In genomic region chr15:44426975-44427755, GRCh38 we compare ENCODE assay signal across 8 cellular contexts. TPM values are rescaled to one million over a fixed set of nuclear protein-coding genes. Genes with fewer than 3 reads are reported as not detected.
DNase-seq lines count a peak whose midpoint lies in the region; ATAC-seq and TF ChIP-seq lines count a peak whose summit lies in the region.

Gene CTDSPL2, plus strand, starts transcription at chr15:44427629. Its CDS starts 31,386 bp downstream, at chr15:44459015.

- no peaks in the 10 kb centered on the region for H3K27me3 ChIP-seq in SK-N-SH (ENCODE audit: insufficient read depth)
- no peaks in the 10 kb centered on the region for H3K27me3 ChIP-seq in suprapubic skin

- no peaks in the 10 kb centered on the region for H3K9me2 ChIP-seq in SK-N-SH

- peak within 1 kb of the TSS; percentile 98 for H2AFZ ChIP-seq in SK-N-SH (ENCODE audit: low read depth)

- peak within 1 kb of the TSS; percentile 99 for H3K27ac ChIP-seq in SK-N-SH (ENCODE audit: low read depth in 2 of 2, low read length in 1 of 2)
- H3K27ac ChIP-seq in suprapubic skin: peak within 1 kb of the TSS; percentile 95

- H3K4me3 ChIP-seq in SK-N-SH (ENCODE audit: low read depth in 2 of 2, low read length in 1 of 2) (peak within 1 kb of the TSS; percentile 76 to 86), suprapubic skin (peak within 1 kb of the TSS; percentile 91)

- TF ChIP-seq EP300 in SK-N-SH (IDR thresholded peaks at IDR 0.05; ENCODE audit: borderline replicate concordance in 1 of 2, low read depth in 1 of 2, low read length in 1 of 2) (peak in 1 of 2 experiments; percentile 36; a peak in 1 of 4 replicates), suprapubic skin (IDR thresholded peaks at IDR 0.05) (no peak)

- peak; percentile 88 for DNase-seq in GM10266 (ENCODE audit: extremely low spot score)
- DNase-seq in NCI-H1048 (lab: John Stamatoyannopoulos, UW): peak; percentile 95
- DNase-seq in SK-N-SH: peak; percentile 89
- peak; percentile 94 for DNase-seq in activated naive CD4-positive, alpha-beta T cell treated with anti-CD3 and anti-CD28 coated beads, Interleukin-2, amount 50 U/mL, for 16 hours
- peak; percentile 91 for DNase-seq in germinal center (ENCODE audit: low spot score)
- DNase-seq in nucleus accumbens (lab: John Stamatoyannopoulos, UW): peak; percentile 89 to 99 (median 97)
- DNase-seq in suprapubic skin (ENCODE audit: low spot score in 2 of 2): peak; percentile 98

- peak within 1 kb of the TSS; percentile 77 for H3K4me2 ChIP-seq in SK-N-SH

- H3K9me3 ChIP-seq in SK-N-SH (no peaks in the 10 kb centered on the region), suprapubic skin (no peaks in the 10 kb centered on the region)

- H3K36me3 ChIP-seq in SK-N-SH (replicated peaks in 1 of 2; ENCODE audit: control insufficient read depth in 1 of 2, insufficient read depth in 2 of 2, low read length in 1 of 2): peaks cover 0 to 3% of the 10 kb centered on the region in 2 experiments
- H3K36me3 ChIP-seq in suprapubic skin: no peaks in the 10 kb centered on the region

- 0% methylated on average over 32 of the region's 53 CpGs for WGBS in SK-N-SH (ENCODE audit: low lambda C conversion rate)
- under 1% methylated on average over 52 of the region's 53 CpGs for WGBS in suprapubic skin

- H4K20me1 ChIP-seq in SK-N-SH (ENCODE audit: insufficient read depth): peaks cover 29% of the 10 kb centered on the region

- peaks cover 13% of the 10 kb centered on the region for H3F3A ChIP-seq in SK-N-SH (replicated peaks; ENCODE audit: insufficient read depth)

- H3K4me1 ChIP-seq in SK-N-SH (ENCODE audit: control insufficient read depth in 1 of 2, insufficient read depth in 2 of 2, low read depth in 1 of 2, low read length in 1 of 2) (peaks cover 0 to 3% of the 10 kb centered on the region in 2 experiments; a peak in 2 of 4 replicates), suprapubic skin (peaks cover 32% of the 10 kb centered on the region)

- CTCF ChIA-PET in SK-N-SH (lab: Yijun Ruan, JAX): interaction anchor here (0.7 to 3.3 kb wide), 12 partner anchors 12 to 555 kb away, joined by 3 to 18 read pairs (median 3); partner anchors contain the start of gene GOLM2

- POLR2A ChIA-PET in SK-N-SH (lab: Yijun Ruan, JAX): interaction anchor here (0.6 to 2.2 kb wide), 10 partner anchors 8 to 681 kb away, joined by 3 to 10 read pairs (median 4); partner anchors contain the start of genes EIF3J, GOLM2 and PDIA3

- peak; percentile 34 for TF ChIP-seq CTCF in GM10266 (IDR thresholded peaks at IDR 0.05; ENCODE audit: control insufficient read depth, insufficient read depth, low read depth, missing control alignments)
- peak; percentile 37; the same call in 1 of the 2 replicates for TF ChIP-seq CTCF in SK-N-SH (IDR thresholded peaks at IDR 0.05)
- peak in 1 of 2 donors; percentile 42 for TF ChIP-seq CTCF in suprapubic skin (IDR thresholded peaks at IDR 0.05)

- ATAC-seq in HG02588 (IDR thresholded peaks at IDR 0.05; ENCODE audit: unreplicated experiment): peak; percentile 94

- peak within 1 kb of the TSS; percentile 98 for H3K9ac ChIP-seq in SK-N-SH

- peak in 1 of 2 donors; percentile 43 for TF ChIP-seq POLR2A in suprapubic skin (IDR thresholded peaks at IDR 0.05)

- no peak; the same call in 1 of the 2 replicates for TF ChIP-seq RAD21 in SK-N-SH (IDR thresholded peaks at IDR 0.05; ENCODE audit: low read length)

- H3K79me2 ChIP-seq in SK-N-SH (ENCODE audit: insufficient read depth): peaks cover 47% of the 10 kb centered on the region

TF ChIP-seq in SK-N-SH, 30 proteins besides CTCF, POLR2A, EP300 and RAD21:
- TF ChIP-seq MEF2A (IDR thresholded peaks at IDR 0.05; ENCODE audit: borderline replicate concordance, low read depth) (no peak), YY1 (IDR thresholded peaks at IDR 0.05; ENCODE audit: low read depth) (peak; percentile 88), PBX3 (IDR thresholded peaks at IDR 0.05) (no peak), SMC3 (IDR thresholded peaks at IDR 0.05; ENCODE audit: low read depth, low read length) (no peak), IRF3 (IDR thresholded peaks at IDR 0.05; ENCODE audit: low read depth, low read length) (no peak), REST (IDR thresholded peaks at IDR 0.05; ENCODE audit: low read depth, low read length) (no peak), NFIC (IDR thresholded peaks at IDR 0.05; ENCODE audit: borderline replicate concordance) (no peak; the same call in 1 of the 2 replicates), SIN3A (IDR thresholded peaks at IDR 0.05; ENCODE audit: borderline replicate concordance, low read depth, low read length) (peak; percentile 55; the same call in 1 of the 2 replicates), FOSL2 (IDR thresholded peaks at IDR 0.05; ENCODE audit: borderline replicate concordance, low read depth) (no peak), GABPA (IDR thresholded peaks at IDR 0.05; ENCODE audit: low read depth) (peak; percentile 53), TCF12 (IDR thresholded peaks at IDR 0.05) (peak; percentile 4; the same call in 1 of the 2 replicates), ELF1 (IDR thresholded peaks at IDR 0.05) (peak; percentile 45; the same call in 1 of the 2 replicates), FOXM1 (IDR thresholded peaks at IDR 0.05; ENCODE audit: low read depth) (0 out of 2 replicates have a peak, but pooled peaks have one; percentile 3), CHD2 (IDR thresholded peaks at IDR 0.05; ENCODE audit: low read length, partially characterized antibody) (peak; percentile 6), POLR2AphosphoS5 (IDR thresholded peaks at IDR 0.05; ENCODE audit: low read depth, low read length) (peak; percentile 73), RCOR1 (IDR thresholded peaks at IDR 0.05; ENCODE audit: low read length) (peak; percentile 46; the same call in 1 of the 2 replicates), NRF1 (IDR thresholded peaks at IDR 0.05; ENCODE audit: low read depth, low read length) (peak; percentile 77), MXI1 (IDR thresholded peaks at IDR 0.05; ENCODE audit: low read depth, low read length) (peak; percentile 60), MAX (IDR thresholded peaks at IDR 0.05; ENCODE audit: low read depth) (peak; percentile 73), RFX5 (IDR thresholded peaks at IDR 0.05; ENCODE audit: low read length) (no peak), TAF1 (IDR thresholded peaks at IDR 0.05; ENCODE audit: borderline replicate concordance, low read depth, low read length) (peak; percentile 87), TEAD4 (IDR thresholded peaks at IDR 0.05; ENCODE audit: borderline replicate concordance, insufficient read depth) (0 out of 2 replicates have a peak, but pooled peaks have one; percentile 12)
TF ChIP-seq in SK-N-SH: peak in this region for 14.

RNA-seq across cellular contexts. Expression of gene CTDSPL2, which starts in this region (rescaled TPM):
- polyA plus RNA-seq in SK-N-SH (2012; rRNA removed): 9.0 and 13.7 TPM in 2 replicates
- 13.3 and 16.8 TPM in 2 replicates for polyA plus RNA-seq in SK-N-SH (2012; cell fraction: cytosol; rRNA removed)
- 6.3 and 10.5 TPM in 2 replicates for polyA plus RNA-seq in SK-N-SH (2012; cell fraction: nucleus; rRNA removed)
- total RNA-seq in suprapubic skin: 10 to 100 TPM; 40.0 to 75.4 (median 50.0) TPM

Comparison
In these comparisons a context has a peak if more than half of its experiments do, and no peak if none do; other contexts are left out.
1. Peak in every context shown above with its lines: DNase-seq, ATAC-seq, H3K4me3 ChIP-seq and H3K27ac ChIP-seq.